ENCODE assay signal across 8 cellular contexts in genomic region chr9:92763721-92764380, GRCh38. TPM values are rescaled to one million over a fixed set of nuclear protein-coding genes. Genes with fewer than 3 reads are reported as not detected.
A peak's percentile ranks its signal among the peaks of the same experiment; 100 is the strongest.
DNase-seq lines count a peak whose midpoint lies in the region; ATAC-seq and TF ChIP-seq lines count a peak whose summit lies in the region.

No MANE protein-coding gene starts in this region.

- DNase-seq in SIG-M5 treated with dmso at 0.1 percent for 504 hours (lab: John Stamatoyannopoulos, UW; ENCODE audit: unreplicated experiment) (peak; percentile 47), SIG-M5 (lab: John Stamatoyannopoulos, UW) (no peak), NB4 (ENCODE audit: low read depth) (peak; percentile 67), glutamatergic neuron (peak; percentile 79)
- peak; percentile 48 to 59 for DNase-seq in activated T-cell treated with anti-CD3 and anti-CD28 coated beads, Interleukin-2, amount 50 U/mL, for 48 hours

- H3K36me3 Mint-ChIP-seq in glutamatergic neuron (ENCODE audit: unreplicated experiment) = no peaks in the 10 kb centered on the region

- peaks cover 21% of the 10 kb centered on the region for H3K4me1 ChIP-seq in rectal smooth muscle tissue (ENCODE audit: control insufficient read depth, insufficient read depth, low read length)

- ATAC-seq in HG03097 (IDR thresholded peaks at IDR 0.05; ENCODE audit: low FRiP score, unreplicated experiment) (no peak), HG03095 (IDR thresholded peaks at IDR 0.05; ENCODE audit: unreplicated experiment) (no peak)

- H3K9me3 Mint-ChIP-seq in glutamatergic neuron (ENCODE audit: unreplicated experiment) = peaks cover 15% of the 10 kb centered on the region

- TF ChIP-seq POLR2A in NB4 (IDR thresholded peaks at IDR 0.05; ENCODE audit: extremely low read depth, insufficient read length) = peak; percentile 25

- H3K9ac ChIP-seq in rectal smooth muscle tissue (ENCODE audit: low read length) = peak overlapping the region; percentile 50

- peak overlapping the region; percentile 24 for H3K27ac ChIP-seq in rectal smooth muscle tissue (ENCODE audit: low read depth, low read length)

- H3K4me3 Mint-ChIP-seq in glutamatergic neuron (ENCODE audit: unreplicated experiment) = peak overlapping the region; percentile 92

- peak overlapping the region; percentile 76 for H3K27ac Mint-ChIP-seq in glutamatergic neuron (ENCODE audit: unreplicated experiment)

- H3K4me3 ChIP-seq in NB4 (ENCODE audit: low read depth, low read length) (peak overlapping the region; percentile 85), rectal smooth muscle tissue (ENCODE audit: low read length) (peak overlapping the region; percentile 78)

- peaks cover 38% of the 10 kb centered on the region for H3K4me1 Mint-ChIP-seq in glutamatergic neuron (ENCODE audit: low read depth, unreplicated experiment)

- H3K27me3 Mint-ChIP-seq in glutamatergic neuron (ENCODE audit: unreplicated experiment) = peaks cover 12% of the 10 kb centered on the region

- TF ChIP-seq CTCF in NB4 (IDR thresholded peaks at IDR 0.05; ENCODE audit: low read depth, low read length) = no peak
- TF ChIP-seq CTCF in glutamatergic neuron (IDR thresholded peaks at IDR 0.05; ENCODE audit: partially characterized antibody, unreplicated experiment) = no peak

- H3K36me3 ChIP-seq in rectal smooth muscle tissue (ENCODE audit: control insufficient read depth, insufficient read depth, low read length) = no peaks in the 10 kb centered on the region

- no peaks in the 10 kb centered on the region for H3K27me3 ChIP-seq in rectal smooth muscle tissue (ENCODE audit: control insufficient read depth, insufficient read depth, low read length)

RNA-seq across cellular contexts. Expression of gene BICD2, which starts 0.8 kb away (rescaled TPM):
- total RNA-seq in glutamatergic neuron (ENCODE audit: unreplicated experiment) = 43.7 TPM
